Comparison of ENCODE assay signal across 8 cellular contexts in the genomic region with DNA sequence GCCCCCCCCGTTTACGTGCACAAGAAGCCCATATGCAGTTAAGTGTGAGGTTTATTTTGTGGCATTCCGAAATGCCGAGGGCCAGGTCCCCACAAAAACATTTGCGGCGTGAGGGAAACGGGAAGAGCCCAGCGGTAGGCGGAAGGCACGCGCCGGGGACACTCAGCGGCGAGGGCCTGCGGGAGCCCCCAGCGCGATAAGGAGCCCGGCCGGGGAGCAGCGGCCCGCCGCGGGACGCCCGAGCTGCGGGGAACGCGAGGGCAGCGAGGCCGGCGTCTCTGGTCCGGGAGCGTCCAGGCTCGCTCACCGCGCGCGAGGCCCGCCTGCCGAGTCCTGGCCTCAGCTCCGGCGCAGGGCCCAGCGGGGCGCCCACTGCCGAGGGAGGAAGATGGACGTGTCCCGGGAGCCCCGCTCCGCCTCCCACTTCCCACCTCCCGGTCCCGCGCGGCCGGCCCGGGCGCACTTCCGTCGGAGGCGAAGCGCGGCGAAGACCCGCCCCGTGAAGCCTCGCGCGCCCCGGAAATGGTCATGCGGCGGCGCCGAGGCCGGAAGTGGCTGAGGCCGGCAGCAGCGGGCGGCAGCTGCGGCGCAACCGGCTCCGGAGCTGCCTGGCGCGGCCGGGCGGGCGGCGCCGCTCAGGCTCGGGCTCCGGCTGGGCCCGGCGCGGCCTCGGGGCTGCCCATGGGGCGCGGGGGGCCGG. TPM values are rescaled to one million over a fixed set of nuclear protein-coding genes. Genes with fewer than 3 reads are reported as not detected.
DNase-seq lines count a peak whose midpoint lies in the region; ATAC-seq and TF ChIP-seq lines count a peak whose summit lies in the region.

A gene with protein sequence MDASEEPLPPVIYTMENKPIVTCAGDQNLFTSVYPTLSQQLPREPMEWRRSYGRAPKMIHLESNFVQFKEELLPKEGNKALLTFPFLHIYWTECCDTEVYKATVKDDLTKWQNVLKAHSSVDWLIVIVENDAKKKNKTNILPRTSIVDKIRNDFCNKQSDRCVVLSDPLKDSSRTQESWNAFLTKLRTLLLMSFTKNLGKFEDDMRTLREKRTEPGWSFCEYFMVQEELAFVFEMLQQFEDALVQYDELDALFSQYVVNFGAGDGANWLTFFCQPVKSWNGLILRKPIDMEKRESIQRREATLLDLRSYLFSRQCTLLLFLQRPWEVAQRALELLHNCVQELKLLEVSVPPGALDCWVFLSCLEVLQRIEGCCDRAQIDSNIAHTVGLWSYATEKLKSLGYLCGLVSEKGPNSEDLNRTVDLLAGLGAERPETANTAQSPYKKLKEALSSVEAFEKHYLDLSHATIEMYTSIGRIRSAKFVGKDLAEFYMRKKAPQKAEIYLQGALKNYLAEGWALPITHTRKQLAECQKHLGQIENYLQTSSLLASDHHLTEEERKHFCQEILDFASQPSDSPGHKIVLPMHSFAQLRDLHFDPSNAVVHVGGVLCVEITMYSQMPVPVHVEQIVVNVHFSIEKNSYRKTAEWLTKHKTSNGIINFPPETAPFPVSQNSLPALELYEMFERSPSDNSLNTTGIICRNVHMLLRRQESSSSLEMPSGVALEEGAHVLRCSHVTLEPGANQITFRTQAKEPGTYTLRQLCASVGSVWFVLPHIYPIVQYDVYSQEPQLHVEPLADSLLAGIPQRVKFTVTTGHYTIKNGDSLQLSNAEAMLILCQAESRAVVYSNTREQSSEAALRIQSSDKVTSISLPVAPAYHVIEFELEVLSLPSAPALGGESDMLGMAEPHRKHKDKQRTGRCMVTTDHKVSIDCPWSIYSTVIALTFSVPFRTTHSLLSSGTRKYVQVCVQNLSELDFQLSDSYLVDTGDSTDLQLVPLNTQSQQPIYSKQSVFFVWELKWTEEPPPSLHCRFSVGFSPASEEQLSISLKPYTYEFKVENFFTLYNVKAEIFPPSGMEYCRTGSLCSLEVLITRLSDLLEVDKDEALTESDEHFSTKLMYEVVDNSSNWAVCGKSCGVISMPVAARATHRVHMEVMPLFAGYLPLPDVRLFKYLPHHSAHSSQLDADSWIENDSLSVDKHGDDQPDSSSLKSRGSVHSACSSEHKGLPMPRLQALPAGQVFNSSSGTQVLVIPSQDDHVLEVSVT (plus strand): TSS at position 536 of the 700 bp plus-strand sequence. CDS start 185 bp downstream, outside the sequence.

- peak; percentile 87 for DNase-seq in ACHN
- peak; percentile 52 to 88 for DNase-seq in NCI-H446 (lab: John Stamatoyannopoulos, UW)
- peak; percentile 57 for DNase-seq in activated CD4-positive, alpha-beta T cell treated with anti-CD3 and anti-CD28 coated beads for 1 hour
- DNase-seq in cerebellum (ENCODE audit: low spot score): peak; percentile 90
- DNase-seq in kidney epithelial cell (ENCODE audit: low read depth): no peak
- peak; percentile 60 to 73 for DNase-seq in stimulated activated CD4-positive, alpha-beta T cell treated with anti-CD3 and anti-CD28 coated beads, Interleukin-15, amount 100 ng/mL, for 1 hour (ENCODE audit: low read depth in 1 of 2, low spot score in 1 of 2)

- ATAC-seq in GM18858 (IDR thresholded peaks at IDR 0.05; ENCODE audit: unreplicated experiment) (peak; percentile 47), HG03095 (IDR thresholded peaks at IDR 0.05; ENCODE audit: unreplicated experiment) (peak; percentile 47)

- H3K27me3 ChIP-seq in kidney epithelial cell (ENCODE audit: control insufficient read depth, insufficient read depth, low read length): no peaks in the 10 kb centered on the region

- H3K36me3 ChIP-seq in kidney epithelial cell (ENCODE audit: control insufficient read depth, insufficient read depth, low read length): no peaks in the 10 kb centered on the region

- in situ Hi-C loops in ACHN (cut with HindIII; ENCODE audit: low pct_ligation_motif_present, low pct_unique_long_range_greater_than_20kb, low sequenced_read_pairs): no loop called here

- TF ChIP-seq CTCF in kidney epithelial cell (IDR thresholded peaks at IDR 0.05; ENCODE audit: insufficient read depth, low read length, poor library complexity, severe bottlenecking): no peak

- H3K4me3 ChIP-seq in kidney epithelial cell (ENCODE audit: low read depth, low read length): peak within 1 kb of the TSS; percentile 85

RNA-seq across cellular contexts. Expression of the gene that starts here (rescaled TPM):
- total RNA-seq in cerebellum (24.9 TPM), kidney epithelial cell (30.9 and 35.0 TPM in 2 replicates)
